In genomic region chr12:56593909-56594621, GRCh38 we compare ENCODE assay signal across 1 cellular context.
A peak's percentile ranks its signal among the peaks of the same experiment; 100 is the strongest.
TF ChIP-seq lines count a peak whose summit lies in the region.

No MANE protein-coding gene starts in this region.

TF ChIP-seq in GM12878, 131 proteins besides CTCF, POLR2A, EP300 and RAD21 (continued from another document):
- no peak for TF ChIP-seq ATF2 (IDR thresholded peaks at IDR 0.05; ENCODE audit: low read length)
- no peak for TF ChIP-seq RUNX3 (IDR thresholded peaks at IDR 0.05; ENCODE audit: low read length)
- no peak for TF ChIP-seq TCF7 (IDR thresholded peaks at IDR 0.05; ENCODE audit: borderline replicate concordance)
- TF ChIP-seq SMC3 (IDR thresholded peaks at IDR 0.05; ENCODE audit: borderline replicate concordance, low read length): peak; percentile 62
- no peak for TF ChIP-seq CREM (IDR thresholded peaks at IDR 0.05; ENCODE audit: low read depth)
- TF ChIP-seq HDGF (IDR thresholded peaks at IDR 0.05): 0 out of 2 replicates have a peak, but pooled peaks have one; percentile 21
